29 cellular contexts compared by ENCODE assay signal in genomic region chr11:111770581-111771134, GRCh38. TPM values are rescaled to one million over a fixed set of nuclear protein-coding genes. Genes with fewer than 3 reads are reported as not detected.
A peak's percentile ranks its signal among the peaks of the same experiment; 100 is the strongest.
DNase-seq lines count a peak whose midpoint lies in the region; ATAC-seq and TF ChIP-seq lines count a peak whose summit lies in the region.
"Had no signal": no experiment of that assay in that cellular context is flagged by ENCODE, and none has a peak within 500 bp of the region (broad histone marks: within the 10 kb centered on the region; RNA-seq: fewer than 3 reads in every experiment).

No MANE protein-coding gene starts in this region.

- no peaks in the 10 kb centered on the region for H3K36me3 ChIP-seq in PC-3 (ENCODE audit: low read depth, low read length)
- H3K36me3 ChIP-seq: cardiac muscle cell, neural progenitor cell, SJCRH30 had no signal

- H3K4me2 ChIP-seq in PC-3 (ENCODE audit: low read length) = no peak overlapping the region
- H3K4me2 ChIP-seq: neural progenitor cell had no signal

- POLR2A ChIA-PET in PC-3 (lab: Charles Lee; ENCODE audit: unreplicated experiment) = no interaction called here

- no peaks in the 10 kb centered on the region for H3K27me3 ChIP-seq in PC-3 (ENCODE audit: low read length)
- H3K27me3 ChIP-seq: cardiac muscle cell, neural progenitor cell, SJCRH30, testis had no signal

- H3K9me3 Mint-ChIP-seq in stimulated activated effector memory CD8-positive, alpha-beta T cell treated with anti-CD3 and anti-CD28 coated beads, Interleukin-12 subunit alpha, Interleukin-12 subunit beta, amount 100 ng/mL, for 72 hours = no peaks in the 10 kb centered on the region
- H3K9me3 Mint-ChIP-seq: activated CD4-positive, alpha-beta T cell treated with anti-CD3 and anti-CD28 coated beads, Interleukin-2, amount 10 ng/mL, durations not matched to agents 24 days and 14 days; activated naive CD8-positive, alpha-beta T cell treated with anti-CD3 and anti-CD28 coated beads, Interleukin-2, amount 50 U/mL, for 24 hours; activated T-cell treated with anti-CD3 and anti-CD28 coated beads, Interleukin-2, amount 50 U/mL, for 24 hours; memory B cell; neural progenitor cell had no signal

- no peaks in the 10 kb centered on the region for H3F3A ChIP-seq in PC-3 (ENCODE audit: low read length, unreplicated experiment)

- ATAC-seq in PC-3 (no peak), left ventricle myocardium superior (no peak), HG03439 (IDR thresholded peaks at IDR 0.05; ENCODE audit: unreplicated experiment) (no peak)
- no peak for ATAC-seq in stimulated activated effector memory CD8-positive, alpha-beta T cell treated with anti-CD3 and anti-CD28 coated beads, Interleukin-12 subunit alpha, Interleukin-12 subunit beta, amount 100 ng/mL, for 72 hours
- ATAC-seq: activated naive CD8-positive, alpha-beta T cell treated with anti-CD3 and anti-CD28 coated beads, Interleukin-2, amount 50 U/mL, for 24 hours; left colon; stimulated activated naive CD8-positive, alpha-beta T cell treated with anti-CD3 and anti-CD28 coated beads, Interleukin-15, Interleukin-2, amounts not matched to agents 100 U/mL and 50 U/mL, for 24 hours had no signal

- H3K9me2 ChIP-seq in PC-3 (replicated peaks; ENCODE audit: low read length) = no peaks in the 10 kb centered on the region

- H3K4me1 Mint-ChIP-seq in stimulated activated effector memory CD8-positive, alpha-beta T cell treated with anti-CD3 and anti-CD28 coated beads, Interleukin-12 subunit alpha, Interleukin-12 subunit beta, amount 100 ng/mL, for 72 hours = peaks cover 8% of the 10 kb centered on the region

- H3K4me1 ChIP-seq in PC-3 (ENCODE audit: insufficient read depth, low read length) = peaks cover 15% of the 10 kb centered on the region; the same call in 1 of the 2 replicates
- H3K4me1 ChIP-seq: SJCRH30 had no signal

- intact Hi-C loops in PC-3 (cut with micrococcal nuclease) = no loop called here
- intact Hi-C loops in left ventricle myocardium superior (cut with micrococcal nuclease) = no loop called here

- CTCF ChIA-PET in PC-3 (lab: Charles Lee) = interaction anchor here (0.6 kb wide), 1 partner anchor 173 kb away, joined by 3 read pairs; no protein-coding TSS in a partner anchor

- no peaks in the 10 kb centered on the region for H4K20me1 ChIP-seq in PC-3 (ENCODE audit: low read length)

- TF ChIP-seq CTCF in PC-3 (conservative IDR thresholded peaks at IDR 0.05; ENCODE audit: low read depth, low read length) = no peak

- peak overlapping the region; percentile 29 for H3K27ac Mint-ChIP-seq in stimulated activated effector memory CD8-positive, alpha-beta T cell treated with anti-CD3 and anti-CD28 coated beads, Interleukin-12 subunit alpha, Interleukin-12 subunit beta, amount 100 ng/mL, for 72 hours
- H3K27ac Mint-ChIP-seq: activated CD4-positive, alpha-beta T cell treated with anti-CD3 and anti-CD28 coated beads, Interleukin-2, amount 10 ng/mL, durations not matched to agents 24 days and 14 days; activated naive CD8-positive, alpha-beta T cell treated with anti-CD3 and anti-CD28 coated beads, Interleukin-2, amount 50 U/mL, for 24 hours; activated T-cell treated with anti-CD3 and anti-CD28 coated beads, Interleukin-2, amount 50 U/mL, for 24 hours; memory B cell; neural progenitor cell had no signal

- no peak overlapping the region for H3K9ac ChIP-seq in PC-3 (ENCODE audit: low read length)
- H3K9ac ChIP-seq: neural progenitor cell, parathyroid adenoma had no signal

- no peaks in the 10 kb centered on the region for H3K9me3 ChIP-seq in PC-3 (ENCODE audit: low read length)
- H3K9me3 ChIP-seq: SJCRH30, testis had no signal

- H3K36me3 Mint-ChIP-seq in stimulated activated effector memory CD8-positive, alpha-beta T cell treated with anti-CD3 and anti-CD28 coated beads, Interleukin-12 subunit alpha, Interleukin-12 subunit beta, amount 100 ng/mL, for 72 hours = peaks cover 5% of the 10 kb centered on the region
- H3K36me3 Mint-ChIP-seq: memory B cell, neural progenitor cell had no signal

- no TSS peak for BruUV-seq in PC-3 (replicated peaks; lab: Mats Ljungman, UMichigan)

- peak; percentile 7 to 25 for DNase-seq in NCI-H2081 (lab: John Stamatoyannopoulos, UW)
- DNase-seq in NCI-H2081 treated with DMSO at 0.1 percent for 48 hours (lab: John Stamatoyannopoulos, UW) = no peak
- DNase-seq in M059J (ENCODE audit: low read depth) = peak; percentile 56
- peak; percentile 52 for DNase-seq in PC-3
- no peak for DNase-seq in stimulated activated effector memory CD8-positive, alpha-beta T cell treated with anti-CD3 and anti-CD28 coated beads, Interleukin-12 subunit alpha, Interleukin-12 subunit beta, amount 100 ng/mL, for 72 hours (ENCODE audit: low spot score in 2 of 2)
- DNase-seq in NCI-H1417 treated with DMSO at 0.1 percent for 48 hours (lab: John Stamatoyannopoulos, UW) = no peak
- no peak for DNase-seq in left ventricle myocardium superior
- DNase-seq: activated CD4-positive, alpha-beta T cell treated with anti-CD3 and anti-CD28 coated beads, Interleukin-2, amount 10 ng/mL, durations not matched to agents 24 days and 14 days; activated naive CD8-positive, alpha-beta T cell treated with anti-CD3 and anti-CD28 coated beads, Interleukin-2, amount 50 U/mL, for 24 hours; activated T-cell treated with anti-CD3 and anti-CD28 coated beads, Interleukin-2, amount 50 U/mL, for 24 hours; effector CD8-positive, alpha-beta T cell; hypothalamus; Kasumi-1; left colon; MV-4-11; NCI-H187; RPMI8226; SJCRH30; small intestine; stimulated activated naive CD8-positive, alpha-beta T cell treated with anti-CD3 and anti-CD28 coated beads, Interleukin-15, Interleukin-2, amounts not matched to agents 100 U/mL and 50 U/mL, for 24 hours; T-helper 9 cell; testis had no signal

- H3K79me2 ChIP-seq in PC-3 (ENCODE audit: low read length) = peaks cover 5% of the 10 kb centered on the region
- H3K79me2 ChIP-seq: parathyroid adenoma had no signal

- H2AFZ ChIP-seq in PC-3 (ENCODE audit: low read length) = no peak overlapping the region
- H2AFZ ChIP-seq: neural progenitor cell, parathyroid adenoma had no signal

- no peak overlapping the region for H3K4me3 ChIP-seq in PC-3 (ENCODE audit: low read length)
- H3K4me3 ChIP-seq: cardiac muscle cell, neural progenitor cell, SJCRH30, testis had no signal

- H3K4me3 Mint-ChIP-seq in stimulated activated effector memory CD8-positive, alpha-beta T cell treated with anti-CD3 and anti-CD28 coated beads, Interleukin-12 subunit alpha, Interleukin-12 subunit beta, amount 100 ng/mL, for 72 hours = no peak overlapping the region
- H3K4me3 Mint-ChIP-seq: activated CD4-positive, alpha-beta T cell treated with anti-CD3 and anti-CD28 coated beads, Interleukin-2, amount 10 ng/mL, durations not matched to agents 24 days and 14 days; activated naive CD8-positive, alpha-beta T cell treated with anti-CD3 and anti-CD28 coated beads, Interleukin-2, amount 50 U/mL, for 24 hours; activated T-cell treated with anti-CD3 and anti-CD28 coated beads, Interleukin-2, amount 50 U/mL, for 24 hours; memory B cell; neural progenitor cell had no signal

- no peak overlapping the region for H3K27ac ChIP-seq in PC-3 (ENCODE audit: low read length)
- H3K27ac ChIP-seq: cardiac muscle cell, epithelial cell of prostate, HL-60, neural progenitor cell, parathyroid adenoma, SJCRH30, testis had no signal

RNA-seq across cellular contexts. Expression of gene PPP2R1B, which starts 4.5 kb away (rescaled TPM):
- 46.0 and 46.3 TPM in 2 replicates for total RNA-seq in M059J (2014; rRNA removed; shearing (Covaris generic))
- total RNA-seq in PC-3 (2014; rRNA removed) (31.3 and 41.5 TPM in 2 replicates), left ventricle myocardium superior (7.4 TPM)

Comparison
In these comparisons a context has a peak if more than half of its experiments do, and no peak if none do; other contexts are left out.
1. DNase-seq: peak in NCI-H2081 (2 of 2), M059J (single experiment) and PC-3 (single experiment); none in NCI-H2081 treated with DMSO at 0.1 percent for 48 hours (single experiment), stimulated activated effector memory CD8-positive, alpha-beta T cell treated with anti-CD3 and anti-CD28 coated beads, Interleukin-12 subunit alpha, Interleukin-12 subunit beta, amount 100 ng/mL, for 72 hours (0 of 2), NCI-H1417 treated with DMSO at 0.1 percent for 48 hours (single experiment) and left ventricle myocardium superior (single experiment).